ENCODE assay signal across 1 cellular context in genomic region chr9:136363106-136363605, GRCh38.
TF ChIP-seq lines count a peak whose summit lies in the region.

No MANE protein-coding gene starts in this region.

TF ChIP-seq in K562, 482 proteins besides CTCF, POLR2A, EP300 and RAD21 (continued from another document and continues in another):
- TF ChIP-seq ARID3A (IDR thresholded peaks at IDR 0.05; ENCODE audit: borderline replicate concordance, low read depth, low read length) = no peak
- no peak for TF ChIP-seq ZNF134 (CRISPR knock-in tag; conservative IDR thresholded peaks at IDR 0.05)
- TF ChIP-seq NFE2L1 (tag; IDR thresholded peaks at IDR 0.05; ENCODE audit: borderline replicate concordance, low read depth) = no peak
- TF ChIP-seq CEBPB (tag; IDR thresholded peaks at IDR 0.05) = no peak
- TF ChIP-seq ZNF699 (CRISPR knock-in tag; IDR thresholded peaks at IDR 0.05; ENCODE audit: insufficient replicate concordance) = no peak
- TF ChIP-seq HDAC1 (IDR thresholded peaks at IDR 0.05) = peak in 1 of 2 experiments; percentile 66; a peak in 2 of 4 replicates
- no peak for TF ChIP-seq PPARD (CRISPR knock-in tag; IDR thresholded peaks at IDR 0.05)
- no peak for TF ChIP-seq ZZZ3 (IDR thresholded peaks at IDR 0.05)
- no peak for TF ChIP-seq NFIX (CRISPR knock-in tag; IDR thresholded peaks at IDR 0.05; ENCODE audit: low read depth)
- no peak for TF ChIP-seq NFXL1 (CRISPR knock-in tag; IDR thresholded peaks at IDR 0.05)
- TF ChIP-seq TSC22D4 (tag; IDR thresholded peaks at IDR 0.05) = no peak
- TF ChIP-seq GATA2 (CRISPR knock-in tag; IDR thresholded peaks at IDR 0.05) = no peak
- TF ChIP-seq CTCFL (IDR thresholded peaks at IDR 0.05; ENCODE audit: borderline replicate concordance, insufficient read depth, low read depth, low read length, poor library complexity, severe bottlenecking) = peak; percentile 74
- no peak for TF ChIP-seq ZNF695 (CRISPR knock-in tag; IDR thresholded peaks at IDR 0.05)
- no peak for TF ChIP-seq KAT2B (IDR thresholded peaks at IDR 0.05; ENCODE audit: low read depth, low read length)
- TF ChIP-seq BCLAF1 (IDR thresholded peaks at IDR 0.05; ENCODE audit: borderline replicate concordance in 1 of 2, control insufficient read depth in 1 of 2, low read depth in 2 of 2, low read length in 1 of 2) = no peak
- TF ChIP-seq EZH2 (IDR thresholded peaks at IDR 0.05; ENCODE audit: borderline replicate concordance, low read depth, low read length) = no peak
- TF ChIP-seq MED1 (CRISPR knock-in tag; IDR thresholded peaks at IDR 0.05; ENCODE audit: borderline replicate concordance) = no peak
- no peak for TF ChIP-seq U2AF2 (optimal IDR thresholded peaks at IDR 0.05; ENCODE audit: low read depth, low read length)
- TF ChIP-seq NFE2 (IDR thresholded peaks at IDR 0.05; ENCODE audit: low read depth) = no peak
- no peak for TF ChIP-seq ZNF311 (CRISPR knock-in tag; IDR thresholded peaks at IDR 0.05)
- TF ChIP-seq PTTG1 (tag; IDR thresholded peaks at IDR 0.05; ENCODE audit: low read depth) = no peak
- no peak for TF ChIP-seq ZBTB43 (CRISPR knock-in tag; IDR thresholded peaks at IDR 0.05)
- TF ChIP-seq PATZ1 (CRISPR knock-in tag; IDR thresholded peaks at IDR 0.05; ENCODE audit: borderline replicate concordance) = no peak
- no peak for TF ChIP-seq ZNF707 (CRISPR knock-in tag; conservative IDR thresholded peaks at IDR 0.05)
- no peak for TF ChIP-seq GTF2E2 (tag; IDR thresholded peaks at IDR 0.05)
- TF ChIP-seq KLF6 (CRISPR knock-in tag; IDR thresholded peaks at IDR 0.05; ENCODE audit: borderline replicate concordance) = no peak
- peak; percentile 5; the same call in 1 of the 2 replicates for TF ChIP-seq ETV1 (tag; conservative IDR thresholded peaks at IDR 0.05; ENCODE audit: low read depth)
- 0 out of 2 replicates have a peak, but pooled peaks have one; percentile 33 for TF ChIP-seq HDGF (IDR thresholded peaks at IDR 0.05)
- TF ChIP-seq ZNF316 (IDR thresholded peaks at IDR 0.05) = peak; percentile 34; the same call in 1 of the 2 replicates
- TF ChIP-seq TCF7L2 (IDR thresholded peaks at IDR 0.05; ENCODE audit: low read depth, low read length) = no peak
- no peak for TF ChIP-seq SREBF2 (CRISPR knock-in tag; IDR thresholded peaks at IDR 0.05)
- TF ChIP-seq ZFPM2 (CRISPR knock-in tag; IDR thresholded peaks at IDR 0.05) = no peak
- no peak for TF ChIP-seq RNF219 (CRISPR knock-in tag; IDR thresholded peaks at IDR 0.05)
- peak; percentile 66 for TF ChIP-seq FIP1L1 (IDR thresholded peaks at IDR 0.05; ENCODE audit: low read depth, low read length, poor library complexity, severe bottlenecking)
- no peak for TF ChIP-seq EWSR1 (IDR thresholded peaks at IDR 0.05; ENCODE audit: borderline replicate concordance, low read depth, partially characterized antibody)
- no peak for TF ChIP-seq ID3 (CRISPR knock-in tag; IDR thresholded peaks at IDR 0.05)
- no peak for TF ChIP-seq ID3 (tag; IDR thresholded peaks at IDR 0.05)
- TF ChIP-seq XRCC5 (IDR thresholded peaks at IDR 0.05; ENCODE audit: low read depth, low read length) = no peak
- TF ChIP-seq TAF15 (IDR thresholded peaks at IDR 0.05; ENCODE audit: low read depth, low read length) = no peak
- no peak for TF ChIP-seq ELF4 (CRISPR knock-in tag; IDR thresholded peaks at IDR 0.05)
- no peak for TF ChIP-seq L3MBTL2 (IDR thresholded peaks at IDR 0.05)
- TF ChIP-seq COPS2 (conservative IDR thresholded peaks at IDR 0.05) = no peak
- TF ChIP-seq MYC (IDR thresholded peaks at IDR 0.05; ENCODE audit: low read depth, low read length) = no peak; the same call in 1 of the 2 replicates
- no peak for TF ChIP-seq MYC (CRISPR knock-in tag; IDR thresholded peaks at IDR 0.05; ENCODE audit: borderline replicate concordance, low read depth)
- no peak for TF ChIP-seq ZBTB2 (IDR thresholded peaks at IDR 0.05)
- 0 out of 2 replicates have a peak, but pooled peaks have one; percentile 10 for TF ChIP-seq ZNF263 (CRISPR knock-in tag; IDR thresholded peaks at IDR 0.05; ENCODE audit: borderline replicate concordance)
- TF ChIP-seq THAP12 (CRISPR knock-in tag; IDR thresholded peaks at IDR 0.05) = peak; percentile 53
- peak; percentile 85 for TF ChIP-seq CHD1 (IDR thresholded peaks at IDR 0.05; ENCODE audit: low read length)
- peak; percentile 76; the same call in 1 of the 2 replicates for TF ChIP-seq ZNF395 (CRISPR knock-in tag; IDR thresholded peaks at IDR 0.05)
- no peak for TF ChIP-seq BACH1 (tag; IDR thresholded peaks at IDR 0.05)
